10 cellular contexts compared by ENCODE assay signal in genomic region chr19:35715355-35715809, GRCh38. TPM values are rescaled to one million over a fixed set of nuclear protein-coding genes. Genes with fewer than 3 reads are reported as not detected.
DNase-seq lines count a peak whose midpoint lies in the region; TF ChIP-seq lines count a peak whose summit lies in the region.
"Had no signal": no experiment of that assay in that cellular context is flagged by ENCODE, and none has a peak within 500 bp of the region (broad histone marks: within the 10 kb centered on the region; RNA-seq: fewer than 3 reads in every experiment).

No MANE protein-coding gene starts in this region.

- intact Hi-C loops in sigmoid colon (cut with DNase I) = loop anchor here (5.0 kb wide), 1 partner anchor 88 kb away; the partner anchor contains the start of gene RBM42

- H3K36me3 ChIP-seq in ES-I3 (ENCODE audit: insufficient read depth, low read length) (no peaks in the 10 kb centered on the region), sigmoid colon (peaks cover 0 to 10% (median under 1%) of the 10 kb centered on the region in 4 donors)
- H3K36me3 ChIP-seq: ovary had no signal

- no peaks in the 10 kb centered on the region for H3K27me3 ChIP-seq in sigmoid colon
- H3K27me3 ChIP-seq: ovary had no signal

- DNase-seq in LNCaP clone FGC (ENCODE audit: low read depth) (no peak), coronary artery (ENCODE audit: low spot score) (peak; percentile 72), sigmoid colon (no peak), NK-92 (lab: John Stamatoyannopoulos, UW; ENCODE audit: unreplicated experiment) (no peak), GM10266 (ENCODE audit: extremely low spot score) (no peak), LoVo (ENCODE audit: low spot score) (no peak)
- DNase-seq: T-helper 9 cell had no signal

- H3K4me3 ChIP-seq in LNCaP clone FGC (ENCODE audit: low read depth, low read length) (peak overlapping the region; percentile 64), coronary artery (peak overlapping the region; percentile 88), sigmoid colon (no peak overlapping the region)

- H3K9me3 ChIP-seq in ES-I3 (ENCODE audit: control insufficient read depth, insufficient read depth, low read length) = no peaks in the 10 kb centered on the region
- no peaks in the 10 kb centered on the region for H3K9me3 ChIP-seq in sigmoid colon
- H3K9me3 ChIP-seq: ovary had no signal

- TF ChIP-seq CTCF in LNCaP clone FGC (IDR thresholded peaks at IDR 0.05; ENCODE audit: control insufficient read depth, extremely low read depth, insufficient read depth) = no peak
- no peak for TF ChIP-seq CTCF in coronary artery (IDR thresholded peaks at IDR 0.05)
- no peak for TF ChIP-seq CTCF in sigmoid colon (IDR thresholded peaks at IDR 0.05)
- no peak for TF ChIP-seq CTCF in GM10266 (IDR thresholded peaks at IDR 0.05; ENCODE audit: control insufficient read depth, insufficient read depth, low read depth, missing control alignments)

- H3K9ac ChIP-seq in ES-I3 (ENCODE audit: low read depth, low read length) = peak overlapping the region; percentile 80

- TF ChIP-seq EP300 in sigmoid colon (IDR thresholded peaks at IDR 0.05) = no peak

- H3K27ac ChIP-seq in coronary artery (peak overlapping the region in 1 of 2 donors; percentile 96), sigmoid colon (peak overlapping the region; percentile 90 to 97 (median 93))

- WGBS in sigmoid colon, 2 donors = 79 to 81% methylated on average over 7 of the region's 7 CpGs

- H3K4me1 ChIP-seq in ES-I3 (ENCODE audit: insufficient read depth, low read length) (peaks cover 15% of the 10 kb centered on the region), sigmoid colon (peaks cover 0 to 33% (median 28%) of the 10 kb centered on the region in 4 donors)

- TF ChIP-seq POLR2A in sigmoid colon (IDR thresholded peaks at IDR 0.05) = no peak

RNA-seq across cellular contexts. Expression of gene KMT2B, which starts 2.4 kb away (rescaled TPM):
- total RNA-seq in sigmoid colon = 10 to 100 TPM in 3 of 4 donors, 1 to 10 TPM in 1; 6.4 to 27.3 (median 15.3) TPM
- polyA plus RNA-seq in sigmoid colon = 10 to 100 TPM in 2 of 3 donors, 1 to 10 TPM in 1; 7.4 to 32.2 (median 12.0) TPM

RNA-seq across cellular contexts. Expression of gene ZBTB32, which starts 11.0 kb away (rescaled TPM):
- total RNA-seq in sigmoid colon = not detected
- 1 to 10 TPM in 1 of 3 donors, not detected in 2; 3.1 TPM for polyA plus RNA-seq in sigmoid colon
- total RNA-seq: glomerular endothelial cell had no signal
- polyA plus RNA-seq: ovary had no signal

RNA-seq across cellular contexts. Expression of gene IGFLR1, which starts 26.9 kb away (rescaled TPM):
- 10 to 100 TPM in 2 of 4 donors, 1 to 10 TPM in 2; 2.5 to 12.2 (median 8.6) TPM for total RNA-seq in sigmoid colon
- polyA plus RNA-seq in sigmoid colon = 10 to 100 TPM in 1 of 3 donors, 1 to 10 TPM in 2; 3.7 to 25.0 (median 9.0) TPM

RNA-seq across cellular contexts. Expression of gene U2AF1L4, which starts 29.8 kb away (rescaled TPM):
- total RNA-seq in sigmoid colon = 10 to 100 TPM; 16.3 to 53.5 (median 27.9) TPM
- 10 to 100 TPM; 12.7 to 23.4 (median 16.0) TPM for polyA plus RNA-seq in sigmoid colon

RNA-seq across cellular contexts. Expression of gene PSENEN, which starts 30.1 kb away (rescaled TPM):
- total RNA-seq in sigmoid colon = 10 to 100 TPM; 27.8 to 44.9 (median 36.6) TPM
- 10 to 100 TPM; 48.0 to 72.3 (median 59.4) TPM for polyA plus RNA-seq in sigmoid colon

Comparison
In these comparisons a context has a peak if more than half of its experiments do, and no peak if none do; other contexts are left out.
1. H3K4me3 ChIP-seq: peak in LNCaP clone FGC (single experiment) and coronary artery (single experiment); none in sigmoid colon (0 of 4).